10 cellular contexts compared by ENCODE assay signal in the genomic region with DNA sequence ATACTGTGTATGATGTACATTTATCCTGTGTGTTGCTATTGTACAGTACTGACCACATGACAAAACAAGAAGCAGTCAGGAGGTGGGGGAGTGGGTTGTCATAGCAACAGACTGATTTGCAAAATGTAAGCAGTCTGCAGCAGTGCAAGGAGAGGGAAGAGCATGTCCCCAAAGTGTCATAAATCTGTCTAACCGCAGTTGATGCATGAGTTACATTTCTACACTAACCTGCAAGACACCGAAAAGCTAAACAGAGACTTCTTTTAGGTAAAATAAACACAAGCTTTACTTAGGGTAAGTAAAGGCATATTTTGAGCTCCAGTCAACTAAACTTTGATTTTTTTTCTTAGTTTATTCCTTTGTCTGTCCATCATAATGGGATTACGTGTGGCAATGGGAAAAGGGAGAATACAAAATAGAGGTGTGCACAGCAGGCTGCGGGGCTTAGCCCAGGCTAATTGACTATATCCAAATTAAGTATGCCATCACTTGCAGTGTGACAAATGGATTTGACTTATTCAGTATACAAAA.
DNase-seq lines count a peak whose midpoint lies in the region; ATAC-seq and TF ChIP-seq lines count a peak whose summit lies in the region.
"Had no signal": no experiment of that assay in that cellular context is flagged by ENCODE, and none has a peak within 500 bp of the region (broad histone marks: within the 10 kb centered on the region; RNA-seq: fewer than 3 reads in every experiment).

No MANE protein-coding gene starts in this region.

- no peak for ATAC-seq in HG02571 (IDR thresholded peaks at IDR 0.05; ENCODE audit: unreplicated experiment)
- ATAC-seq: stimulated activated naive CD8-positive, alpha-beta T cell treated with anti-CD3 and anti-CD28 coated beads, Interleukin-15, Interleukin-2, amounts not matched to agents 100 U/mL and 50 U/mL, for 24 hours had no signal

- no peak for TF ChIP-seq POLR2A in lower leg skin (IDR thresholded peaks at IDR 0.05)

- H2AFZ ChIP-seq in hepatocyte, result no peak overlapping the region

- DNase-seq in A172 (ENCODE audit: low spot score) (peak; percentile 74), NOMO-1 treated with DMSO at 0.1 percent for 48 hours (lab: John Stamatoyannopoulos, UW; ENCODE audit: unreplicated experiment) (peak; percentile 84), hepatocyte (ENCODE audit: low spot score) (peak; percentile 67), lower leg skin (ENCODE audit: low spot score in 2 of 2) (no peak), NCI-H1092 treated with DMSO at 0.1 percent for 48 hours (lab: John Stamatoyannopoulos, UW) (no peak)
- DNase-seq in activated CD4-positive, alpha-beta T cell treated with anti-CD3 and anti-CD28 coated beads for 1 hour, result no peak
- DNase-seq: small intestine; stimulated activated naive CD8-positive, alpha-beta T cell treated with anti-CD3 and anti-CD28 coated beads, Interleukin-15, Interleukin-2, amounts not matched to agents 100 U/mL and 50 U/mL, for 24 hours had no signal

- intact Hi-C loops in lower leg skin (cut with DNase I; ENCODE audit: low total_unique reads), result no loop called here

- TF ChIP-seq CTCF in HEK293 (tag by site-specific recombination; IDR thresholded peaks at IDR 0.05), result no peak
- TF ChIP-seq CTCF in hepatocyte (IDR thresholded peaks at IDR 0.05; ENCODE audit: poor library complexity), result no peak
- TF ChIP-seq CTCF in lower leg skin (IDR thresholded peaks at IDR 0.05), result no peak

- CTCF ChIA-PET in HEK293 (lab: Yijun Ruan, JAX), result interaction anchor here (0.6 to 1.1 kb wide), 5 partner anchors 94 to 1299 kb away, joined by 3 to 4 read pairs (median 3); no protein-coding TSS in a partner anchor

- H3K4me3 ChIP-seq in HEK293 (ENCODE audit: low read depth, low read length), result no peak overlapping the region
- no peak overlapping the region for H3K4me3 ChIP-seq in hepatocyte
- H3K4me3 ChIP-seq in lower leg skin (ENCODE audit: low read depth, poor library complexity, severe bottlenecking), result no peak overlapping the region

- peaks cover 0 to 10% of the 10 kb centered on the region in 2 experiments; a peak in 1 of 3 replicates for H3K36me3 ChIP-seq in HEK293 (ENCODE audit: control insufficient read depth in 2 of 2, insufficient read depth in 1 of 2, low read length in 2 of 2)
- no peaks in the 10 kb centered on the region for H3K36me3 ChIP-seq in hepatocyte (replicated peaks; ENCODE audit: insufficient read depth, low read depth)

- no peaks in the 10 kb centered on the region for H3K27me3 ChIP-seq in hepatocyte

- no peak overlapping the region for H3K4me2 ChIP-seq in hepatocyte

- 47% methylated on average over 4 of the region's 4 CpGs for WGBS in hepatocyte (ENCODE audit: low lambda C conversion rate, missing lambda C conversion rate)
- WGBS in lower leg skin, 2 donors, result 72 to 86% methylated on average over 4 of the region's 4 CpGs

- H3K27ac ChIP-seq in HEK293 (ENCODE audit: extremely low read depth, low read depth, low read length) (peak overlapping the region; percentile 21; the same call in 1 of the 2 replicates), hepatocyte (peak overlapping the region; percentile 21)

- no peaks in the 10 kb centered on the region for H3K9me3 ChIP-seq in HEK293 (ENCODE audit: control insufficient read depth, insufficient read depth, low read depth, low read length)
- no peaks in the 10 kb centered on the region for H3K9me3 ChIP-seq in hepatocyte (ENCODE audit: low read depth)

- H3K9me2 ChIP-seq in hepatocyte (replicated peaks; ENCODE audit: insufficient read depth), result no peaks in the 10 kb centered on the region

- peaks cover 6% of the 10 kb centered on the region for H3K79me2 ChIP-seq in hepatocyte

- POLR2A ChIA-PET in HEK293 (lab: Yijun Ruan, JAX), result interaction anchor here (2.4 kb wide), 1 partner anchor 135 kb away, joined by 11 read pairs; a partner anchor contains a TSS

- H4K20me1 ChIP-seq in hepatocyte (ENCODE audit: insufficient read depth, poor library complexity, severe bottlenecking), result no peaks in the 10 kb centered on the region

- H3K4me1 ChIP-seq in HEK293 (ENCODE audit: control insufficient read depth, insufficient read depth, low read length) (peaks cover 30% of the 10 kb centered on the region), hepatocyte (ENCODE audit: insufficient read depth) (peaks cover 38% of the 10 kb centered on the region)

TF ChIP-seq in HEK293, 187 proteins besides CTCF, POLR2A, EP300 and RAD21 (continues in another document):
- TF ChIP-seq TRIM28 (IDR thresholded peaks at IDR 0.05; ENCODE audit: borderline replicate concordance, low read length) (peak; percentile 90), ZNF221 (tag by site-specific recombination; IDR thresholded peaks at IDR 0.05; ENCODE audit: borderline replicate concordance) (no peak), ZNF155 (tag by site-specific recombination; IDR thresholded peaks at IDR 0.05) (no peak), WT1 (tag by site-specific recombination; IDR thresholded peaks at IDR 0.05) (peak; percentile 74), FEZF1 (tag by site-specific recombination; IDR thresholded peaks at IDR 0.05) (peak; percentile 76; the same call in 1 of the 2 replicates), ZNF248 (tag by site-specific recombination; IDR thresholded peaks at IDR 0.05) (no peak), ZNF501 (tag by site-specific recombination; IDR thresholded peaks at IDR 0.05) (peak; percentile 65; the same call in 1 of the 2 replicates), ZBTB1 (tag by site-specific recombination; IDR thresholded peaks at IDR 0.05) (no peak), ZNF670 (tag by site-specific recombination; IDR thresholded peaks at IDR 0.05; ENCODE audit: low read depth) (no peak)
- TF ChIP-seq, protein P1, sequence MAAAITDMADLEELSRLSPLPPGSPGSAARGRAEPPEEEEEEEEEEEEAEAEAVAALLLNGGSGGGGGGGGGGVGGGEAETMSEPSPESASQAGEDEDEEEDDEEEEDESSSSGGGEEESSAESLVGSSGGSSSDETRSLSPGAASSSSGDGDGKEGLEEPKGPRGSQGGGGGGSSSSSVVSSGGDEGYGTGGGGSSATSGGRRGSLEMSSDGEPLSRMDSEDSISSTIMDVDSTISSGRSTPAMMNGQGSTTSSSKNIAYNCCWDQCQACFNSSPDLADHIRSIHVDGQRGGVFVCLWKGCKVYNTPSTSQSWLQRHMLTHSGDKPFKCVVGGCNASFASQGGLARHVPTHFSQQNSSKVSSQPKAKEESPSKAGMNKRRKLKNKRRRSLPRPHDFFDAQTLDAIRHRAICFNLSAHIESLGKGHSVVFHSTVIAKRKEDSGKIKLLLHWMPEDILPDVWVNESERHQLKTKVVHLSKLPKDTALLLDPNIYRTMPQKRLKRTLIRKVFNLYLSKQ (tag by site-specific recombination; IDR thresholded peaks at IDR 0.05; ENCODE audit: borderline replicate concordance), result no peak
- TF ChIP-seq, protein P2, sequence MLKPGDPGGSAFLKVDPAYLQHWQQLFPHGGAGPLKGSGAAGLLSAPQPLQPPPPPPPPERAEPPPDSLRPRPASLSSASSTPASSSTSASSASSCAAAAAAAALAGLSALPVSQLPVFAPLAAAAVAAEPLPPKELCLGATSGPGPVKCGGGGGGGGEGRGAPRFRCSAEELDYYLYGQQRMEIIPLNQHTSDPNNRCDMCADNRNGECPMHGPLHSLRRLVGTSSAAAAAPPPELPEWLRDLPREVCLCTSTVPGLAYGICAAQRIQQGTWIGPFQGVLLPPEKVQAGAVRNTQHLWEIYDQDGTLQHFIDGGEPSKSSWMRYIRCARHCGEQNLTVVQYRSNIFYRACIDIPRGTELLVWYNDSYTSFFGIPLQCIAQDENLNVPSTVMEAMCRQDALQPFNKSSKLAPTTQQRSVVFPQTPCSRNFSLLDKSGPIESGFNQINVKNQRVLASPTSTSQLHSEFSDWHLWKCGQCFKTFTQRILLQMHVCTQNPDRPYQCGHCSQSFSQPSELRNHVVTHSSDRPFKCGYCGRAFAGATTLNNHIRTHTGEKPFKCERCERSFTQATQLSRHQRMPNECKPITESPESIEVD (tag by site-specific recombination; IDR thresholded peaks at IDR 0.05), result peak; percentile 84
- TF ChIP-seq, protein P3, sequence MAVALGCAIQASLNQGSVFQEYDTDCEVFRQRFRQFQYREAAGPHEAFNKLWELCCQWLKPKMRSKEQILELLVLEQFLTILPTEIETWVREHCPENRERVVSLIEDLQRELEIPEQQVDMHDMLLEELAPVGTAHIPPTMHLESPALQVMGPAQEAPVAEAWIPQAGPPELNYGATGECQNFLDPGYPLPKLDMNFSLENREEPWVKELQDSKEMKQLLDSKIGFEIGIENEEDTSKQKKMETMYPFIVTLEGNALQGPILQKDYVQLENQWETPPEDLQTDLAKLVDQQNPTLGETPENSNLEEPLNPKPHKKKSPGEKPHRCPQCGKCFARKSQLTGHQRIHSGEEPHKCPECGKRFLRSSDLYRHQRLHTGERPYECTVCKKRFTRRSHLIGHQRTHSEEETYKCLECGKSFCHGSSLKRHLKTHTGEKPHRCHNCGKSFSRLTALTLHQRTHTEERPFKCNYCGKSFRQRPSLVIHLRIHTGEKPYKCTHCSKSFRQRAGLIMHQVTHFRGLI (tag by site-specific recombination; IDR thresholded peaks at IDR 0.05), result peak; percentile 44; the same call in 1 of the 2 replicates

Comparison
In these comparisons a context has a peak if more than half of its experiments do, and no peak if none do; other contexts are left out.
1. DNase-seq: peak in A172 (single experiment), NOMO-1 treated with DMSO at 0.1 percent for 48 hours (single experiment) and hepatocyte (single experiment); none in lower leg skin (0 of 2), activated CD4-positive, alpha-beta T cell treated with anti-CD3 and anti-CD28 coated beads for 1 hour (single experiment) and NCI-H1092 treated with DMSO at 0.1 percent for 48 hours (single experiment).